Comparison of ENCODE assay signal across 8 cellular contexts in genomic region chr11:17013548-17014320, GRCh38. TPM values are rescaled to one million over a fixed set of nuclear protein-coding genes. Genes with fewer than 3 reads are reported as not detected.
DNase-seq lines count a peak whose midpoint lies in the region; ATAC-seq and TF ChIP-seq lines count a peak whose summit lies in the region.

No MANE protein-coding gene starts in this region.

- TF ChIP-seq EP300 in Ishikawa (IDR thresholded peaks at IDR 0.05; ENCODE audit: borderline replicate concordance) (no peak), sigmoid colon (IDR thresholded peaks at IDR 0.05) (no peak)

- H3K27ac ChIP-seq in left ventricle myocardium inferior (replicated peaks) (peak overlapping the region; percentile 60), sigmoid colon (peak overlapping the region; percentile 31 to 59 (median 56))

- WGBS in sigmoid colon, 2 donors, result 1% methylated on average over 85 of the region's 85 CpGs

- H3K27me3 ChIP-seq in left ventricle myocardium inferior (ENCODE audit: low read depth) (peaks cover 21% of the 10 kb centered on the region), sigmoid colon (peaks cover 3 to 24% (median 14%) of the 10 kb centered on the region in 3 donors)

- H3K4me1 ChIP-seq in left ventricle myocardium inferior (peaks cover 20% of the 10 kb centered on the region), sigmoid colon (peaks cover 0 to 16% (median 14%) of the 10 kb centered on the region in 4 donors)

- ATAC-seq in GM19395 (IDR thresholded peaks at IDR 0.05; ENCODE audit: unreplicated experiment) (no peak), GM21737 (IDR thresholded peaks at IDR 0.05; ENCODE audit: unreplicated experiment) (no peak)

- DNase-seq in COR-L47 (lab: John Stamatoyannopoulos, UW), result peak; percentile 35
- DNase-seq in activated gamma-delta T cell treated with anti-CD3 and anti-CD28 coated beads, Interleukin-2, amount 50 U/mL, for 16 hours (ENCODE audit: low read depth), result peak; percentile 6
- no peak for DNase-seq in left ventricle myocardium inferior
- peak; percentile 62 for DNase-seq in sigmoid colon
- no peak for DNase-seq in inferior parietal cortex (ENCODE audit: extremely low spot score)

- H3K4me3 ChIP-seq in left ventricle myocardium inferior, result peak overlapping the region; percentile 87
- peak overlapping the region; percentile 33 to 85 (median 78) for H3K4me3 ChIP-seq in sigmoid colon

- no peak for TF ChIP-seq CTCF in left ventricle myocardium inferior (IDR thresholded peaks at IDR 0.05; ENCODE audit: borderline replicate concordance)
- no peak for TF ChIP-seq CTCF in sigmoid colon (IDR thresholded peaks at IDR 0.05)

- H3K9me3 ChIP-seq in left ventricle myocardium inferior (replicated peaks) (no peaks in the 10 kb centered on the region), sigmoid colon (no peaks in the 10 kb centered on the region)

- H3K36me3 ChIP-seq in left ventricle myocardium inferior (no peaks in the 10 kb centered on the region), sigmoid colon (no peaks in the 10 kb centered on the region)

- no peak for TF ChIP-seq RAD21 in Ishikawa (IDR thresholded peaks at IDR 0.05; ENCODE audit: low read depth)

- intact Hi-C loops in left ventricle myocardium inferior (cut with micrococcal nuclease) (loop anchor here (10.0 kb wide), 1 partner anchor 51 kb away; no protein-coding TSS in a partner anchor), sigmoid colon (cut with DNase I) (no loop called here)

- no peak for TF ChIP-seq POLR2A in sigmoid colon (IDR thresholded peaks at IDR 0.05)

TF ChIP-seq in Ishikawa, 13 proteins besides CTCF, POLR2A, EP300 and RAD21:
- TF ChIP-seq USF1 (IDR thresholded peaks at IDR 0.05) (peak; percentile 47), REST (IDR thresholded peaks at IDR 0.05; ENCODE audit: low read depth) (no peak), ZBTB7A (IDR thresholded peaks at IDR 0.05; ENCODE audit: low read depth) (peak; percentile 79; the same call in 1 of the 2 replicates)

RNA-seq across cellular contexts. Expression of gene PLEKHA7, which starts 0.5 kb away (rescaled TPM):
- 33.2 TPM for total RNA-seq in left ventricle myocardium inferior
- total RNA-seq in sigmoid colon, result 10 to 100 TPM in 1 of 4 donors, 1 to 10 TPM in 3; 2.9 to 10.2 (median 4.2) TPM
- 10 to 100 TPM; 28.2 to 45.3 (median 41.3) TPM for polyA plus RNA-seq in sigmoid colon

Comparison
In these comparisons a context has a peak if more than half of its experiments do, and no peak if none do; other contexts are left out.
1. DNase-seq: peak in COR-L47 (single experiment), activated gamma-delta T cell treated with anti-CD3 and anti-CD28 coated beads, Interleukin-2, amount 50 U/mL, for 16 hours (single experiment) and sigmoid colon (single experiment); none in left ventricle myocardium inferior (single experiment) and inferior parietal cortex (single experiment).